In genomic region chr4:168514249-168514852, GRCh38 we compare ENCODE assay signal across 8 cellular contexts. TPM values are rescaled to one million over a fixed set of nuclear protein-coding genes. Genes with fewer than 3 reads are reported as not detected.
DNase-seq lines count a peak whose midpoint lies in the region; ATAC-seq and TF ChIP-seq lines count a peak whose summit lies in the region.

No MANE protein-coding gene starts in this region.

- H3K4me1 Mint-ChIP-seq in CD14-positive monocyte = peaks cover 24% of the 10 kb centered on the region

- H3K9me3 Mint-ChIP-seq in CD14-positive monocyte = peaks cover 0 to 1% (median 0%) of the 10 kb centered on the region in 7 donors

- TF ChIP-seq CTCF in CD14-positive monocyte (IDR thresholded peaks at IDR 0.05) = peak; percentile 74
- TF ChIP-seq CTCF in adrenal gland (IDR thresholded peaks at IDR 0.05) = peak in 4 of 6 experiments; percentile 19 to 55 (median 42)
- peak; percentile 24 to 53 (median 50) for TF ChIP-seq CTCF in right lobe of liver (IDR thresholded peaks at IDR 0.05)

- in situ Hi-C loops in KBM-7 (cut with MboI; ENCODE audit: low pct_unique_long_range_greater_than_20kb, low sequenced_read_pairs) = no loop called here

- H3K27ac Mint-ChIP-seq in CD14-positive monocyte = peak overlapping the region in 2 of 7 donors; percentile 37 to 42

- H3K36me3 Mint-ChIP-seq in CD14-positive monocyte = no peaks in the 10 kb centered on the region

- peaks cover 0 to 2% (median 0%) of the 10 kb centered on the region in 3 donors for H3K27me3 Mint-ChIP-seq in CD14-positive monocyte (ENCODE audit: low read depth in 3 of 3)

- intact Hi-C loops in CD14-positive monocyte (cut with micrococcal nuclease) = loop anchor here in 1 of 2 donors (10.0 kb wide), 1 partner anchor 400 kb away; no protein-coding TSS in a partner anchor
- intact Hi-C loops in adrenal gland (cut with DNase I) = no loop called here
- intact Hi-C loops in right lobe of liver (cut with DNase I) = no loop called here
- intact Hi-C loops in posterior vena cava (cut with DNase I) = loop anchor here in 1 of 2 donors (10.0 kb wide), 1 partner anchor 490 kb away; no protein-coding TSS in a partner anchor

- 5 to 24% (median 14%) methylated on average over 3 of the region's 3 CpGs for WGBS in adrenal gland, 4 donors
- WGBS in right lobe of liver (ENCODE audit: insufficient coverage, low coverage, low lambda C conversion rate, missing lambda C conversion rate) = 13% methylated on average over 3 of the region's 3 CpGs

- H3K4me3 ChIP-seq in adrenal gland (no peak overlapping the region), right lobe of liver (no peak overlapping the region)

- TF ChIP-seq POLR2A in adrenal gland (IDR thresholded peaks at IDR 0.05) (no peak), right lobe of liver (IDR thresholded peaks at IDR 0.05) (no peak), GM18505 (IDR thresholded peaks at IDR 0.05; ENCODE audit: borderline replicate concordance, extremely low read depth, insufficient read depth, insufficient read length) (no peak)

- H3K27ac ChIP-seq in adrenal gland (no peak overlapping the region), right lobe of liver (no peak overlapping the region)

- ATAC-seq in right lobe of liver = no peak
- no peak for ATAC-seq in GM18505 (IDR thresholded peaks at IDR 0.05; ENCODE audit: unreplicated experiment)

- H3K9me3 ChIP-seq in adrenal gland (replicated peaks in 1 of 3) = no peaks in the 10 kb centered on the region
- H3K9me3 ChIP-seq in right lobe of liver = no peaks in the 10 kb centered on the region

- H3K4me1 ChIP-seq in adrenal gland (replicated peaks in 1 of 2) (no peaks in the 10 kb centered on the region), right lobe of liver (no peaks in the 10 kb centered on the region)

- DNase-seq in CD14-positive monocyte (ENCODE audit: low spot score) (no peak), KBM-7 (peak; percentile 38), adrenal gland (no peak), right lobe of liver (no peak), posterior vena cava (ENCODE audit: low spot score) (no peak), C1 segment of cervical spinal cord (lab: John Stamatoyannopoulos, UW) (no peak), activated T-cell treated with anti-CD3 and anti-CD28 coated beads for 4 hours (no peak)

- H3K27me3 ChIP-seq in adrenal gland (no peaks in the 10 kb centered on the region), right lobe of liver (no peaks in the 10 kb centered on the region)

- no peak overlapping the region for H3K4me3 Mint-ChIP-seq in CD14-positive monocyte

- H3K36me3 ChIP-seq in adrenal gland (replicated peaks in 1 of 2) = no peaks in the 10 kb centered on the region
- no peaks in the 10 kb centered on the region for H3K36me3 ChIP-seq in right lobe of liver

RNA-seq across cellular contexts. Expression of gene PALLD, which starts 17.5 kb away (rescaled TPM):
- 10 to 100 TPM in 1 of 2 donors, 1 to 10 TPM in 1; 9.9 to 11.8 TPM for polyA plus RNA-seq in CD14-positive monocyte
- total RNA-seq in adrenal gland = 100 to 1,000 TPM in 3 of 8 donors, 10 to 100 TPM in 5; 64.6 to 203 (median 92.5) TPM
- 100 to 1,000 TPM in 1 of 3 donors, 10 to 100 TPM in 2; 30.3 to 133 (median 43.0) TPM for polyA plus RNA-seq in adrenal gland
- 10 to 100 TPM in 5 of 6 experiments, 1 to 10 TPM in 1; 7.7 to 81.6 (median 24.8) TPM for total RNA-seq in right lobe of liver
- 100 to 1,000 TPM; 649 to 791 TPM for total RNA-seq in posterior vena cava

RNA-seq across cellular contexts. Expression of gene DDX60L, which starts 34.1 kb away (rescaled TPM):
- polyA plus RNA-seq in CD14-positive monocyte (10 to 100 TPM; 32.4 to 33.2 TPM), adrenal gland (10 to 100 TPM in 2 of 3 donors, 1 to 10 TPM in 1; 6.2 to 24.6 (median 10.8) TPM)
- total RNA-seq in adrenal gland (10 to 100 TPM in 6 of 8 donors, 1 to 10 TPM in 2; 6.7 to 27.6 (median 13.9) TPM), right lobe of liver (10 to 100 TPM in 3 of 6 experiments, 1 to 10 TPM in 3; 6.6 to 16.6 (median 10.4) TPM), posterior vena cava (10 to 100 TPM; 19.4 to 22.3 TPM)
